28 cellular contexts compared by ENCODE assay signal in genomic region chr3:141184430-141184829, GRCh38.
"Had no signal": no experiment of that assay in that cellular context is flagged by ENCODE, and none has a peak within 500 bp of the region (broad histone marks: within the 10 kb centered on the region; RNA-seq: fewer than 3 reads in every experiment).

No MANE protein-coding gene starts in this region.

- H3K4me1 ChIP-seq: adrenal gland, body of pancreas, esophagus squamous epithelium had no signal

- FAIRE-seq: frontal cortex had no signal

- DNase-seq: activated CD4-positive, alpha-beta memory T cell treated with anti-CD3 and anti-CD28 coated beads for 36 hours; activated CD4-positive, alpha-beta T cell treated with anti-CD3 and anti-CD28 coated beads for 36 hours; activated CD4-positive, alpha-beta T cell treated with anti-CD3 and anti-CD28 coated beads, Interleukin-2, amount 10 ng/mL, durations not matched to agents 24 days and 14 days; activated CD4-positive, CD25-positive, alpha-beta regulatory T cell; activated CD4-positive, CD25-positive, alpha-beta regulatory T cell treated with anti-CD3 and anti-CD28 coated beads, Interleukin-2, amount 50 U/mL, for 72 hours; activated CD8-positive, alpha-beta memory T cell treated with anti-CD3 and anti-CD28 coated beads, Interleukin-2, amount 10 ng/mL, durations not matched to agents 7 days and 5 days; activated CD8-positive, alpha-beta memory T cell treated with anti-CD3 and anti-CD28 coated beads, Interleukin-2, amount 50 U/mL, for 4 hours; activated CD8-positive, alpha-beta T cell treated with anti-CD3 and anti-CD28 coated beads, Interleukin-2, amount 10 ng/mL, durations not matched to agents 7 days and 5 days; activated effector memory CD4-positive, alpha-beta T cell treated with anti-CD3 and anti-CD28 coated beads, Interleukin-2, amount 50 U/mL, for 16 hours; activated naive CD4-positive, alpha-beta T cell treated with anti-CD3 and anti-CD28 coated beads for 36 hours; activated naive CD8-positive, alpha-beta T cell treated with anti-CD3 and anti-CD28 coated beads for 36 hours; activated naive CD8-positive, alpha-beta T cell treated with anti-CD3 and anti-CD28 coated beads, Interleukin-2, amount 50 U/mL, for 24 hours; activated T-cell treated with anti-CD3 and anti-CD28 coated beads, Interleukin-2, amount 50 U/mL, for 1 hour; activated T-cell treated with anti-CD3 and anti-CD28 coated beads, Interleukin-2, amount 50 U/mL, for 48 hours; adrenal gland; amygdala; aorta; body of pancreas; dorsolateral prefrontal cortex; effector memory CD4-positive, alpha-beta T cell; endodermal cell; esophagus squamous epithelium; head of caudate nucleus; T-helper 1 cell; T-helper 17 cell; T1000 had no signal

- H3K9me3 ChIP-seq: adrenal gland, body of pancreas had no signal

- H3K4me3 ChIP-seq: adrenal gland, body of pancreas, coronary artery, dorsolateral prefrontal cortex, esophagus squamous epithelium had no signal

- H3K36me3 ChIP-seq: adrenal gland, esophagus squamous epithelium had no signal

- H3K27me3 ChIP-seq: adrenal gland, body of pancreas had no signal

- H3K27ac ChIP-seq: adrenal gland, body of pancreas, coronary artery, dorsolateral prefrontal cortex, esophagus squamous epithelium had no signal
